ENCODE assay signal across 20 cellular contexts in genomic region chr9:133109931-133110650, GRCh38. TPM values are rescaled to one million over a fixed set of nuclear protein-coding genes. Genes with fewer than 3 reads are reported as not detected.
DNase-seq lines count a peak whose midpoint lies in the region; ATAC-seq and TF ChIP-seq lines count a peak whose summit lies in the region.
"Had no signal": no experiment of that assay in that cellular context is flagged by ENCODE, and none has a peak within 500 bp of the region (broad histone marks: within the 10 kb centered on the region; RNA-seq: fewer than 3 reads in every experiment).

No MANE protein-coding gene starts in this region.

- CTCF ChIA-PET in activated CD4-positive, alpha-beta memory T cell treated with anti-CD3 and anti-CD28 coated beads for 36 hours (lab: Charles Lee) = interaction anchor here (0.8 to 26.8 kb wide), 3 partner anchors 8 to 70 kb away, joined by 3 to 552 read pairs (median 15); no protein-coding TSS in a partner anchor
- CTCF ChIA-PET in activated CD4-positive, alpha-beta memory T cell treated with anti-CD3 and anti-CD28 coated beads, Interleukin-2, amount 10 ng/mL, durations not matched to agents 7 days and 5 days (lab: Charles Lee) = interaction anchor here (0.6 to 2.6 kb wide), 6 partner anchors 14 to 88 kb away, joined by 3 to 17 read pairs (median 4); no protein-coding TSS in a partner anchor

- peaks cover 36% of the 10 kb centered on the region for H3K4me1 Mint-ChIP-seq in activated CD4-positive, alpha-beta memory T cell treated with anti-CD3 and anti-CD28 coated beads for 36 hours (ENCODE audit: low read depth)
- H3K4me1 Mint-ChIP-seq in activated CD4-positive, alpha-beta memory T cell treated with anti-CD3 and anti-CD28 coated beads, Interleukin-2, amount 10 ng/mL, durations not matched to agents 7 days and 5 days = peaks cover 34% of the 10 kb centered on the region
- peaks cover 11% of the 10 kb centered on the region for H3K4me1 Mint-ChIP-seq in neural crest cell

- TF ChIP-seq CTCF in neural crest cell (conservative IDR thresholded peaks at IDR 0.05) (no peak), MM.1S (IDR thresholded peaks at IDR 0.05; ENCODE audit: low read length) (no peak)

- no peaks in the 10 kb centered on the region for H3K9me3 Mint-ChIP-seq in activated CD4-positive, alpha-beta memory T cell treated with anti-CD3 and anti-CD28 coated beads for 36 hours
- no peaks in the 10 kb centered on the region for H3K9me3 Mint-ChIP-seq in activated CD4-positive, alpha-beta memory T cell treated with anti-CD3 and anti-CD28 coated beads, Interleukin-2, amount 10 ng/mL, durations not matched to agents 7 days and 5 days
- H3K9me3 Mint-ChIP-seq in neural crest cell = no peaks in the 10 kb centered on the region
- H3K9me3 Mint-ChIP-seq: neural progenitor cell had no signal

- peak overlapping the region; percentile 46 for H3K27ac Mint-ChIP-seq in activated CD4-positive, alpha-beta memory T cell treated with anti-CD3 and anti-CD28 coated beads for 36 hours
- no peak overlapping the region for H3K27ac Mint-ChIP-seq in activated CD4-positive, alpha-beta memory T cell treated with anti-CD3 and anti-CD28 coated beads, Interleukin-2, amount 10 ng/mL, durations not matched to agents 7 days and 5 days
- no peak overlapping the region for H3K27ac Mint-ChIP-seq in neural crest cell (ENCODE audit: unreplicated experiment)

- H3K36me3 Mint-ChIP-seq in activated CD4-positive, alpha-beta memory T cell treated with anti-CD3 and anti-CD28 coated beads for 36 hours = peaks cover 30% of the 10 kb centered on the region
- H3K36me3 Mint-ChIP-seq in activated CD4-positive, alpha-beta memory T cell treated with anti-CD3 and anti-CD28 coated beads, Interleukin-2, amount 10 ng/mL, durations not matched to agents 7 days and 5 days (ENCODE audit: low read depth) = peaks cover 41% of the 10 kb centered on the region
- H3K36me3 Mint-ChIP-seq in neural crest cell (ENCODE audit: low read depth) = peaks cover 4% of the 10 kb centered on the region

- H3K79me2 ChIP-seq in MM.1S (ENCODE audit: low read length) = no peaks in the 10 kb centered on the region; the same call in 1 of the 2 replicates

- peaks cover 63 to 69% (median 67%) of the 10 kb centered on the region in 11 experiments for H3K36me3 ChIP-seq in BLaER1 treated with 17β-estradiol and CSF1 and Interleukin-3, amounts not matched to agents 10 nM and 100 nM
- no peaks in the 10 kb centered on the region for H3K36me3 ChIP-seq in MM.1S (replicated peaks; ENCODE audit: insufficient read depth, low read length)
- H3K36me3 ChIP-seq: neural progenitor cell had no signal

- no peaks in the 10 kb centered on the region for H3K27me3 ChIP-seq in BLaER1 treated with 17β-estradiol and CSF1 and Interleukin-3, amounts not matched to agents 10 nM and 100 nM
- H3K27me3 ChIP-seq in MM.1S (replicated peaks; ENCODE audit: insufficient read depth, low read length) = no peaks in the 10 kb centered on the region
- H3K27me3 ChIP-seq: cardiac muscle cell, neural progenitor cell had no signal

- H3K4me1 ChIP-seq in BLaER1 treated with 17β-estradiol and CSF1 and Interleukin-3, amounts not matched to agents 10 nM and 100 nM = peaks cover 38 to 45% (median 40%) of the 10 kb centered on the region in 10 experiments
- H3K4me1 ChIP-seq in MM.1S (ENCODE audit: low read length) = no peaks in the 10 kb centered on the region

- no peak overlapping the region for H3K4me3 Mint-ChIP-seq in activated CD4-positive, alpha-beta memory T cell treated with anti-CD3 and anti-CD28 coated beads for 36 hours
- H3K4me3 Mint-ChIP-seq in activated CD4-positive, alpha-beta memory T cell treated with anti-CD3 and anti-CD28 coated beads, Interleukin-2, amount 10 ng/mL, durations not matched to agents 7 days and 5 days = no peak overlapping the region
- H3K4me3 Mint-ChIP-seq in neural crest cell = peak overlapping the region; percentile 47
- H3K4me3 Mint-ChIP-seq: neural progenitor cell had no signal

- H3K9me3 ChIP-seq in BLaER1 treated with 17β-estradiol and CSF1 and Interleukin-3, amounts not matched to agents 10 nM and 100 nM (replicated peaks in 1 of 11) = no peaks in the 10 kb centered on the region
- H3K9me3 ChIP-seq in MM.1S (replicated peaks; ENCODE audit: insufficient read depth, low read length) = no peaks in the 10 kb centered on the region

- no peaks in the 10 kb centered on the region for H3F3A ChIP-seq in MM.1S (ENCODE audit: insufficient read depth, low read length)

- H3K27me3 Mint-ChIP-seq in activated CD4-positive, alpha-beta memory T cell treated with anti-CD3 and anti-CD28 coated beads for 36 hours = no peaks in the 10 kb centered on the region
- H3K27me3 Mint-ChIP-seq in activated CD4-positive, alpha-beta memory T cell treated with anti-CD3 and anti-CD28 coated beads, Interleukin-2, amount 10 ng/mL, durations not matched to agents 7 days and 5 days = no peaks in the 10 kb centered on the region
- H3K27me3 Mint-ChIP-seq in neural crest cell (ENCODE audit: low read depth) = no peaks in the 10 kb centered on the region

- no peak overlapping the region for H2AFZ ChIP-seq in MM.1S (ENCODE audit: low read length)
- H2AFZ ChIP-seq: neural progenitor cell had no signal

- no peaks in the 10 kb centered on the region for H3K9me2 ChIP-seq in MM.1S (replicated peaks; ENCODE audit: insufficient read depth, low read length)

- H3K9ac ChIP-seq in BLaER1 treated with 17β-estradiol and CSF1 and Interleukin-3, amounts not matched to agents 10 nM and 100 nM = peak overlapping the region in 3 of 11 experiments; percentile 27 to 41 (median 41); a peak in 5 of 22 replicates
- no peak overlapping the region for H3K9ac ChIP-seq in MM.1S (ENCODE audit: low read length)
- H3K9ac ChIP-seq: neural progenitor cell had no signal

- ATAC-seq in GM19328 (IDR thresholded peaks at IDR 0.05; ENCODE audit: unreplicated experiment) = no peak
- ATAC-seq: HCT116 had no signal

- DNase-seq in activated CD4-positive, alpha-beta memory T cell treated with anti-CD3 and anti-CD28 coated beads for 36 hours = no peak
- DNase-seq in activated CD4-positive, alpha-beta memory T cell treated with anti-CD3 and anti-CD28 coated beads, Interleukin-2, amount 10 ng/mL, durations not matched to agents 7 days and 5 days = no peak
- DNase-seq in neural crest cell (ENCODE audit: low read depth, low spot score) (no peak), MM.1S (no peak), NCI-H510A (lab: John Stamatoyannopoulos, UW) (no peak)
- DNase-seq: effector CD4-positive, alpha-beta T cell; EL; midbrain; NCI-H1930; stimulated activated CD4-positive, alpha-beta T cell treated with anti-CD3 and anti-CD28 coated beads, Interleukin-4, amount 100 ng/mL, for 4 hours; T-helper 2 cell; WERI-Rb-1 had no signal

- peak overlapping the region in 8 of 11 experiments; percentile 1 to 92 (median 86); a peak in 13 of 22 replicates for H3K27ac ChIP-seq in BLaER1 treated with 17β-estradiol and CSF1 and Interleukin-3, amounts not matched to agents 10 nM and 100 nM
- H3K27ac ChIP-seq in cingulate gyrus (ENCODE audit: low read depth, low read length) = peak overlapping the region; percentile 54
- no peak overlapping the region for H3K27ac ChIP-seq in MM.1S (ENCODE audit: low read length)
- H3K27ac ChIP-seq: cardiac muscle cell, neural progenitor cell, WERI-Rb-1 had no signal

- H3K4me3 ChIP-seq in BLaER1 treated with 17β-estradiol and CSF1 and Interleukin-3, amounts not matched to agents 10 nM and 100 nM = no peak overlapping the region
- no peak overlapping the region for H3K4me3 ChIP-seq in MM.1S (ENCODE audit: low read length)
- H3K4me3 ChIP-seq: cardiac muscle cell, neural progenitor cell had no signal

- no peak overlapping the region for H3K4me2 ChIP-seq in BLaER1 treated with 17β-estradiol and CSF1 and Interleukin-3, amounts not matched to agents 10 nM and 100 nM
- H3K4me2 ChIP-seq in MM.1S (ENCODE audit: low read depth, low read length) = no peak overlapping the region
- H3K4me2 ChIP-seq: neural progenitor cell had no signal

- intact Hi-C loops in activated CD4-positive, alpha-beta memory T cell treated with anti-CD3 and anti-CD28 coated beads for 36 hours (cut with micrococcal nuclease) = no loop called here

- POLR2A ChIA-PET in activated CD4-positive, alpha-beta memory T cell treated with anti-CD3 and anti-CD28 coated beads for 36 hours (lab: Charles Lee) = no interaction called here
- POLR2A ChIA-PET in activated CD4-positive, alpha-beta memory T cell treated with anti-CD3 and anti-CD28 coated beads, Interleukin-2, amount 10 ng/mL, durations not matched to agents 7 days and 5 days (lab: Charles Lee) = interaction anchor here (1.6 to 12.7 kb wide), 3 partner anchors 23 to 80 kb away, joined by 8 to 148 read pairs (median 10); partner anchors contain the start of gene GTF3C5

- H4K20me1 ChIP-seq in BLaER1 treated with 17β-estradiol and CSF1 and Interleukin-3, amounts not matched to agents 10 nM and 100 nM = peaks cover 42 to 97% (median 80%) of the 10 kb centered on the region in 11 experiments; a peak in 21 of 22 replicates
- no peaks in the 10 kb centered on the region for H4K20me1 ChIP-seq in MM.1S (ENCODE audit: insufficient read depth, low read length)

RNA-seq across cellular contexts. Expression of gene RALGDS, which starts 10.9 kb away (rescaled TPM):
- 10 to 100 TPM; 65.4 TPM for total RNA-seq in activated CD4-positive, alpha-beta memory T cell treated with anti-CD3 and anti-CD28 coated beads for 36 hours
- 100 to 1,000 TPM; 113 to 123 TPM for total RNA-seq in activated CD4-positive, alpha-beta memory T cell treated with anti-CD3 and anti-CD28 coated beads, Interleukin-2, amount 10 ng/mL, durations not matched to agents 7 days and 5 days
- 72.4 and 73.8 TPM in 2 replicates for total RNA-seq in neural crest cell

RNA-seq across cellular contexts. Expression of gene CEL, which starts 48.3 kb away (rescaled TPM):
- 1 to 10 TPM in 1 of 2 experiments, under 1 TPM in 1; 0.88 to 1.0 TPM for total RNA-seq in activated CD4-positive, alpha-beta memory T cell treated with anti-CD3 and anti-CD28 coated beads for 36 hours
- total RNA-seq in activated CD4-positive, alpha-beta memory T cell treated with anti-CD3 and anti-CD28 coated beads, Interleukin-2, amount 10 ng/mL, durations not matched to agents 7 days and 5 days = 1 to 10 TPM; 1.1 to 1.4 TPM
- total RNA-seq in neural crest cell = 3.5 and 3.6 TPM in 2 replicates
- total RNA-seq: SK-MEL-5 had no signal

RNA-seq across cellular contexts. Expression of gene GBGT1, which starts 53.6 kb away (rescaled TPM):
- total RNA-seq in activated CD4-positive, alpha-beta memory T cell treated with anti-CD3 and anti-CD28 coated beads for 36 hours = 1 to 10 TPM; 3.2 to 3.6 TPM
- total RNA-seq in activated CD4-positive, alpha-beta memory T cell treated with anti-CD3 and anti-CD28 coated beads, Interleukin-2, amount 10 ng/mL, durations not matched to agents 7 days and 5 days = 1 to 10 TPM; 2.5 to 3.9 TPM
- total RNA-seq in neural crest cell = 12.9 and 13.8 TPM in 2 replicates
- total RNA-seq: HT-29, SK-MEL-5 had no signal
